In the genomic region with DNA sequence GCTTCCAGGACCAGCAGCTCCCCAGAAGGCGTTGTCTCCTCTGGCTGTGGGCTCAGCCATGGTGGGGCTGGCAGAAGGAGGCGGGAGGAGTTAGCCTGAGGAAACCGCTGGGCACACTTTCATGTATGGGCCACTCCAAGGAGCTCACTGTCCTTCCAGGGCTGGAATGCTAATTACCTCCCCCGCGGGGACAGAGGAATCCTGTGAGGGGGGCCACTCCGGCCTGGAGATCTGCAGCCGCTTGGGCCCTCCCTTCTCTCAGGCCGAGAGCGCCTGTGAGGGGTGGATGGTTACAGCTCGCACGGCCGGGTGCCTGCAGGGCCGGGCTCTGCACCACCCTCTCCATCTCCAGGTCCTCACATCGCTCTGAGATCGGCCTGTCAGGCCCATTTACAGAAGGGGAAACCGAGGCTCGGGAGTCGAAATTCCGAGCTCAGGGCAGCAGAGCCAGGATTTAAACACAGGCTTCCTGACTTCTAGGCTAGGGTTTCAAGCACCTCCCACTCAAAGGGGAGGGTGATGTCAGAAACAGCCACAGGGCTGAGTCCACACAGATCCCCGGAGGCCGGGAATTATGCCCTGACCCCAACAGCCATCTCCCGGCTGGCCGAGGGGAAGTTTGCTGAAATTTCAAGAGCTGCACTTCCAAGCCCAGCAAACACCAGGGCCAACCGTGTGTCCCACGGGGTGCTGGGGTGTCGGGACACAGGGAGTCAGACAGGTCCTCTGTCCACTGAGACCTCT, we compare ENCODE assay signal across 1 cellular context.
TF ChIP-seq lines count a peak whose summit lies in the region.

No MANE protein-coding gene starts in this region.

TF ChIP-seq in HepG2, 621 proteins besides CTCF, POLR2A, EP300 and RAD21 (continued from another document and continues in another):
- TF ChIP-seq, protein P1, sequence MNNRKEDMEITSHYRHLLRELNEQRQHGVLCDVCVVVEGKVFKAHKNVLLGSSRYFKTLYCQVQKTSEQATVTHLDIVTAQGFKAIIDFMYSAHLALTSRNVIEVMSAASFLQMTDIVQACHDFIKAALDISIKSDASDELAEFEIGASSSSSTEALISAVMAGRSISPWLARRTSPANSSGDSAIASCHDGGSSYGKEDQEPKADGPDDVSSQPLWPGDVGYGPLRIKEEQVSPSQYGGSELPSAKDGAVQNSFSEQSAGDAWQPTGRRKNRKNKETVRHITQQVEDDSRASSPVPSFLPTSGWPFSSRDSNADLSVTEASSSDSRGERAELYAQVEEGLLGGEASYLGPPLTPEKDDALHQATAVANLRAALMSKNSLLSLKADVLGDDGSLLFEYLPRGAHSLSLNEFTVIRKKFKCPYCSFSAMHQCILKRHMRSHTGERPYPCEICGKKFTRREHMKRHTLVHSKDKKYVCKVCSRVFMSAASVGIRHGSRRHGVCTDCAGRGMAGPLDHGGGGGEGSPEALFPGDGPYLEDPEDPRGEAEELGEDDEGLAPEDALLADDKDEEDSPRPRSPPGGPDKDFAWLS (CRISPR knock-in tag; IDR thresholded peaks at IDR 0.05; ENCODE audit: borderline replicate concordance), result no peak
- TF ChIP-seq ZNF432 (CRISPR knock-in tag; IDR thresholded peaks at IDR 0.05; ENCODE audit: borderline replicate concordance), result no peak
- no peak for TF ChIP-seq THAP11 (CRISPR knock-in tag; IDR thresholded peaks at IDR 0.05)
- no peak for TF ChIP-seq SATB2 (CRISPR knock-in tag; IDR thresholded peaks at IDR 0.05)
- no peak for TF ChIP-seq MEF2D (CRISPR knock-in tag; IDR thresholded peaks at IDR 0.05)
- peak; percentile 70 for TF ChIP-seq ZNF501 (CRISPR knock-in tag; IDR thresholded peaks at IDR 0.05)
- no peak for TF ChIP-seq GATAD1 (CRISPR knock-in tag; IDR thresholded peaks at IDR 0.05)
- TF ChIP-seq TRIM24 (CRISPR knock-in tag; IDR thresholded peaks at IDR 0.05), result no peak
- no peak for TF ChIP-seq ATRX (CRISPR knock-in tag; IDR thresholded peaks at IDR 0.05; ENCODE audit: borderline replicate concordance)
- no peak for TF ChIP-seq SRSF9 (IDR thresholded peaks at IDR 0.05; ENCODE audit: borderline replicate concordance, insufficient read depth, low read depth, low read length, poor library complexity, severe bottlenecking)
- TF ChIP-seq TBX2 (CRISPR knock-in tag; IDR thresholded peaks at IDR 0.05; ENCODE audit: borderline replicate concordance), result peak; percentile 31; the same call in 1 of the 2 replicates
- TF ChIP-seq PHB2 (IDR thresholded peaks at IDR 0.05; ENCODE audit: partially characterized antibody), result no peak
- no peak for TF ChIP-seq PRMT3 (CRISPR knock-in tag; IDR thresholded peaks at IDR 0.05; ENCODE audit: borderline replicate concordance, low read depth)
- no peak for TF ChIP-seq SMAD3 (CRISPR knock-in tag; IDR thresholded peaks at IDR 0.05)
- TF ChIP-seq ZKSCAN8 (CRISPR knock-in tag; IDR thresholded peaks at IDR 0.05; ENCODE audit: borderline replicate concordance), result 0 out of 2 replicates have a peak, but pooled peaks have one; percentile 5
- no peak for TF ChIP-seq ZNF746 (CRISPR knock-in tag; IDR thresholded peaks at IDR 0.05)
- no peak for TF ChIP-seq ZNF484 (CRISPR knock-in tag; IDR thresholded peaks at IDR 0.05; ENCODE audit: borderline replicate concordance, low read depth)
- TF ChIP-seq, protein P2, sequence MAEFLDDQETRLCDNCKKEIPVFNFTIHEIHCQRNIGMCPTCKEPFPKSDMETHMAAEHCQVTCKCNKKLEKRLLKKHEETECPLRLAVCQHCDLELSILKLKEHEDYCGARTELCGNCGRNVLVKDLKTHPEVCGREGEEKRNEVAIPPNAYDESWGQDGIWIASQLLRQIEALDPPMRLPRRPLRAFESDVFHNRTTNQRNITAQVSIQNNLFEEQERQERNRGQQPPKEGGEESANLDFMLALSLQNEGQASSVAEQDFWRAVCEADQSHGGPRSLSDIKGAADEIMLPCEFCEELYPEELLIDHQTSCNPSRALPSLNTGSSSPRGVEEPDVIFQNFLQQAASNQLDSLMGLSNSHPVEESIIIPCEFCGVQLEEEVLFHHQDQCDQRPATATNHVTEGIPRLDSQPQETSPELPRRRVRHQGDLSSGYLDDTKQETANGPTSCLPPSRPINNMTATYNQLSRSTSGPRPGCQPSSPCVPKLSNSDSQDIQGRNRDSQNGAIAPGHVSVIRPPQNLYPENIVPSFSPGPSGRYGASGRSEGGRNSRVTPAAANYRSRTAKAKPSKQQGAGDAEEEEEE (CRISPR knock-in tag; IDR thresholded peaks at IDR 0.05; ENCODE audit: borderline replicate concordance), result no peak
- TF ChIP-seq AGO1 (IDR thresholded peaks at IDR 0.05; ENCODE audit: low read depth, low read length, poor library complexity, severe bottlenecking), result no peak
- TF ChIP-seq RCOR2 (CRISPR knock-in tag; IDR thresholded peaks at IDR 0.05), result no peak
- TF ChIP-seq, protein P3, sequence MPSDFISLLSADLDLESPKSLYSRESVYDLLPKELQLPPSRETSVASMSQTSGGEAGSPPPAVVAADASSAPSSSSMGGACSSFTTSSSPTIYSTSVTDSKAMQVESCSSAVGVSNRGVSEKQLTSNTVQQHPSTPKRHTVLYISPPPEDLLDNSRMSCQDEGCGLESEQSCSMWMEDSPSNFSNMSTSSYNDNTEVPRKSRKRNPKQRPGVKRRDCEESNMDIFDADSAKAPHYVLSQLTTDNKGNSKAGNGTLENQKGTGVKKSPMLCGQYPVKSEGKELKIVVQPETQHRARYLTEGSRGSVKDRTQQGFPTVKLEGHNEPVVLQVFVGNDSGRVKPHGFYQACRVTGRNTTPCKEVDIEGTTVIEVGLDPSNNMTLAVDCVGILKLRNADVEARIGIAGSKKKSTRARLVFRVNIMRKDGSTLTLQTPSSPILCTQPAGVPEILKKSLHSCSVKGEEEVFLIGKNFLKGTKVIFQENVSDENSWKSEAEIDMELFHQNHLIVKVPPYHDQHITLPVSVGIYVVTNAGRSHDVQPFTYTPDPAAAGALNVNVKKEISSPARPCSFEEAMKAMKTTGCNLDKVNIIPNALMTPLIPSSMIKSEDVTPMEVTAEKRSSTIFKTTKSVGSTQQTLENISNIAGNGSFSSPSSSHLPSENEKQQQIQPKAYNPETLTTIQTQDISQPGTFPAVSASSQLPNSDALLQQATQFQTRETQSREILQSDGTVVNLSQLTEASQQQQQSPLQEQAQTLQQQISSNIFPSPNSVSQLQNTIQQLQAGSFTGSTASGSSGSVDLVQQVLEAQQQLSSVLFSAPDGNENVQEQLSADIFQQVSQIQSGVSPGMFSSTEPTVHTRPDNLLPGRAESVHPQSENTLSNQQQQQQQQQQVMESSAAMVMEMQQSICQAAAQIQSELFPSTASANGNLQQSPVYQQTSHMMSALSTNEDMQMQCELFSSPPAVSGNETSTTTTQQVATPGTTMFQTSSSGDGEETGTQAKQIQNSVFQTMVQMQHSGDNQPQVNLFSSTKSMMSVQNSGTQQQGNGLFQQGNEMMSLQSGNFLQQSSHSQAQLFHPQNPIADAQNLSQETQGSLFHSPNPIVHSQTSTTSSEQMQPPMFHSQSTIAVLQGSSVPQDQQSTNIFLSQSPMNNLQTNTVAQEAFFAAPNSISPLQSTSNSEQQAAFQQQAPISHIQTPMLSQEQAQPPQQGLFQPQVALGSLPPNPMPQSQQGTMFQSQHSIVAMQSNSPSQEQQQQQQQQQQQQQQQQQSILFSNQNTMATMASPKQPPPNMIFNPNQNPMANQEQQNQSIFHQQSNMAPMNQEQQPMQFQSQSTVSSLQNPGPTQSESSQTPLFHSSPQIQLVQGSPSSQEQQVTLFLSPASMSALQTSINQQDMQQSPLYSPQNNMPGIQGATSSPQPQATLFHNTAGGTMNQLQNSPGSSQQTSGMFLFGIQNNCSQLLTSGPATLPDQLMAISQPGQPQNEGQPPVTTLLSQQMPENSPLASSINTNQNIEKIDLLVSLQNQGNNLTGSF (CRISPR knock-in tag; IDR thresholded peaks at IDR 0.05), result no peak
- TF ChIP-seq, protein P4, sequence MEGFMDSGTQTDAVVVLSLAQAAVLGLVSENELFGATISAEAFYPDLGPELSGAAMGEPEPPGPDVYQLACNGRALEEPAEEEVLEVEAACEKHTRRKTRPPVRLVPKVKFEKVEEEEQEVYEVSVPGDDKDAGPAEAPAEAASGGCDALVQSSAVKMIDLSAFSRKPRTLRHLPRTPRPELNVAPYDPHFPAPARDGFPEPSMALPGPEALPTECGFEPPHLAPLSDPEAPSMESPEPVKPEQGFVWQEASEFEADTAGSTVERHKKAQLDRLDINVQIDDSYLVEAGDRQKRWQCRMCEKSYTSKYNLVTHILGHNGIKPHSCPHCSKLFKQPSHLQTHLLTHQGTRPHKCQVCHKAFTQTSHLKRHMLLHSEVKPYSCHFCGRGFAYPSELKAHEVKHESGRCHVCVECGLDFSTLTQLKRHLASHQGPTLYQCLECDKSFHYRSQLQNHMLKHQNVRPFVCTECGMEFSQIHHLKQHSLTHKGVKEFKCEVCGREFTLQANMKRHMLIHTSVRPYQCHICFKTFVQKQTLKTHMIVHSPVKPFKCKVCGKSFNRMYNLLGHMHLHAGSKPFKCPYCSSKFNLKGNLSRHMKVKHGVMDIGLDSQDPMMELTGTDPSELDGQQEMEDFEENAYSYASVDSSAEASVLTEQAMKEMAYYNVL (CRISPR knock-in tag; IDR thresholded peaks at IDR 0.05; ENCODE audit: borderline replicate concordance), result no peak
- TF ChIP-seq, protein P5, sequence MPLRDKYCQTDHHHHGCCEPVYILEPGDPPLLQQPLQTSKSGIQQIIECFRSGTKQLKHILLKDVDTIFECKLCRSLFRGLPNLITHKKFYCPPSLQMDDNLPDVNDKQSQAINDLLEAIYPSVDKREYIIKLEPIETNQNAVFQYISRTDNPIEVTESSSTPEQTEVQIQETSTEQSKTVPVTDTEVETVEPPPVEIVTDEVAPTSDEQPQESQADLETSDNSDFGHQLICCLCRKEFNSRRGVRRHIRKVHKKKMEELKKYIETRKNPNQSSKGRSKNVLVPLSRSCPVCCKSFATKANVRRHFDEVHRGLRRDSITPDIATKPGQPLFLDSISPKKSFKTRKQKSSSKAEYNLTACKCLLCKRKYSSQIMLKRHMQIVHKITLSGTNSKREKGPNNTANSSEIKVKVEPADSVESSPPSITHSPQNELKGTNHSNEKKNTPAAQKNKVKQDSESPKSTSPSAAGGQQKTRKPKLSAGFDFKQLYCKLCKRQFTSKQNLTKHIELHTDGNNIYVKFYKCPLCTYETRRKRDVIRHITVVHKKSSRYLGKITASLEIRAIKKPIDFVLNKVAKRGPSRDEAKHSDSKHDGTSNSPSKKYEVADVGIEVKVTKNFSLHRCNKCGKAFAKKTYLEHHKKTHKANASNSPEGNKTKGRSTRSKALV (CRISPR knock-in tag; IDR thresholded peaks at IDR 0.05), result 0 out of 2 replicates have a peak, but pooled peaks have one; percentile 49
- TF ChIP-seq RFXAP (CRISPR knock-in tag; IDR thresholded peaks at IDR 0.05; ENCODE audit: borderline replicate concordance), result no peak
- peak; percentile 14 for TF ChIP-seq XRCC5 (optimal IDR thresholded peaks at IDR 0.05; ENCODE audit: low read length)
- peak; percentile 51; the same call in 1 of the 2 replicates for TF ChIP-seq ZC3H4 (CRISPR knock-in tag; IDR thresholded peaks at IDR 0.05; ENCODE audit: borderline replicate concordance)
- no peak for TF ChIP-seq ZNF296 (CRISPR knock-in tag; conservative IDR thresholded peaks at IDR 0.05)
- no peak for TF ChIP-seq KAT2B (IDR thresholded peaks at IDR 0.05; ENCODE audit: borderline replicate concordance, low read depth, low read length)
- TF ChIP-seq TP53 (CRISPR knock-in tag; conservative IDR thresholded peaks at IDR 0.05), result no peak
- TF ChIP-seq, protein P6, sequence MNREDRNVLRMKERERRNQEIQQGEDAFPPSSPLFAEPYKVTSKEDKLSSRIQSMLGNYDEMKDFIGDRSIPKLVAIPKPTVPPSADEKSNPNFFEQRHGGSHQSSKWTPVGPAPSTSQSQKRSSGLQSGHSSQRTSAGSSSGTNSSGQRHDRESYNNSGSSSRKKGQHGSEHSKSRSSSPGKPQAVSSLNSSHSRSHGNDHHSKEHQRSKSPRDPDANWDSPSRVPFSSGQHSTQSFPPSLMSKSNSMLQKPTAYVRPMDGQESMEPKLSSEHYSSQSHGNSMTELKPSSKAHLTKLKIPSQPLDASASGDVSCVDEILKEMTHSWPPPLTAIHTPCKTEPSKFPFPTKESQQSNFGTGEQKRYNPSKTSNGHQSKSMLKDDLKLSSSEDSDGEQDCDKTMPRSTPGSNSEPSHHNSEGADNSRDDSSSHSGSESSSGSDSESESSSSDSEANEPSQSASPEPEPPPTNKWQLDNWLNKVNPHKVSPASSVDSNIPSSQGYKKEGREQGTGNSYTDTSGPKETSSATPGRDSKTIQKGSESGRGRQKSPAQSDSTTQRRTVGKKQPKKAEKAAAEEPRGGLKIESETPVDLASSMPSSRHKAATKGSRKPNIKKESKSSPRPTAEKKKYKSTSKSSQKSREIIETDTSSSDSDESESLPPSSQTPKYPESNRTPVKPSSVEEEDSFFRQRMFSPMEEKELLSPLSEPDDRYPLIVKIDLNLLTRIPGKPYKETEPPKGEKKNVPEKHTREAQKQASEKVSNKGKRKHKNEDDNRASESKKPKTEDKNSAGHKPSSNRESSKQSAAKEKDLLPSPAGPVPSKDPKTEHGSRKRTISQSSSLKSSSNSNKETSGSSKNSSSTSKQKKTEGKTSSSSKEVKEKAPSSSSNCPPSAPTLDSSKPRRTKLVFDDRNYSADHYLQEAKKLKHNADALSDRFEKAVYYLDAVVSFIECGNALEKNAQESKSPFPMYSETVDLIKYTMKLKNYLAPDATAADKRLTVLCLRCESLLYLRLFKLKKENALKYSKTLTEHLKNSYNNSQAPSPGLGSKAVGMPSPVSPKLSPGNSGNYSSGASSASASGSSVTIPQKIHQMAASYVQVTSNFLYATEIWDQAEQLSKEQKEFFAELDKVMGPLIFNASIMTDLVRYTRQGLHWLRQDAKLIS (CRISPR knock-in tag; IDR thresholded peaks at IDR 0.05), result no peak
- no peak for TF ChIP-seq MIER3 (CRISPR knock-in tag; IDR thresholded peaks at IDR 0.05; ENCODE audit: borderline replicate concordance)
- no peak for TF ChIP-seq ZNF224 (CRISPR knock-in tag; IDR thresholded peaks at IDR 0.05)
- 0 out of 2 replicates have a peak, but pooled peaks have one; percentile 25 for TF ChIP-seq TAF1 (CRISPR knock-in tag; IDR thresholded peaks at IDR 0.05)
- TF ChIP-seq, protein P7, sequence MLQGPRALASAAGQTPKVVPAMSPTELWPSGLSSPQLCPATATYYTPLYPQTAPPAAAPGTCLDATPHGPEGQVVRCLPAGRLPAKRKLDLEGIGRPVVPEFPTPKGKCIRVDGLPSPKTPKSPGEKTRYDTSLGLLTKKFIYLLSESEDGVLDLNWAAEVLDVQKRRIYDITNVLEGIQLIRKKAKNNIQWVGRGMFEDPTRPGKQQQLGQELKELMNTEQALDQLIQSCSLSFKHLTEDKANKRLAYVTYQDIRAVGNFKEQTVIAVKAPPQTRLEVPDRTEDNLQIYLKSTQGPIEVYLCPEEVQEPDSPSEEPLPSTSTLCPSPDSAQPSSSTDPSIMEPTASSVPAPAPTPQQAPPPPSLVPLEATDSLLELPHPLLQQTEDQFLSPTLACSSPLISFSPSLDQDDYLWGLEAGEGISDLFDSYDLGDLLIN (CRISPR knock-in tag; IDR thresholded peaks at IDR 0.05; ENCODE audit: borderline replicate concordance), result no peak
- TF ChIP-seq ZNF747 (CRISPR knock-in tag; IDR thresholded peaks at IDR 0.05; ENCODE audit: borderline replicate concordance), result no peak
- 0 out of 2 replicates have a peak, but pooled peaks have one; percentile 22 for TF ChIP-seq SAP130 (CRISPR knock-in tag; IDR thresholded peaks at IDR 0.05; ENCODE audit: low read depth)
- TF ChIP-seq ZNF75D (CRISPR knock-in tag; IDR thresholded peaks at IDR 0.05; ENCODE audit: borderline replicate concordance), result no peak
- no peak for TF ChIP-seq MXI1 (IDR thresholded peaks at IDR 0.05; ENCODE audit: borderline replicate concordance, low read depth, low read length)
- TF ChIP-seq HOXA3 (CRISPR knock-in tag; IDR thresholded peaks at IDR 0.05), result peak; percentile 29; the same call in 1 of the 2 replicates
- no peak for TF ChIP-seq DNMT3B (CRISPR knock-in tag; conservative IDR thresholded peaks at IDR 0.05)
- no peak for TF ChIP-seq EZH2 (conservative IDR thresholded peaks at IDR 0.05; ENCODE audit: low read depth, low read length)
